Comparison of ENCODE assay signal across 22 cellular contexts in genomic region chr3:125479091-125479490, GRCh38. TPM values are rescaled to one million over a fixed set of nuclear protein-coding genes. Genes with fewer than 3 reads are reported as not detected.
DNase-seq lines count a peak whose midpoint lies in the region; ATAC-seq, FAIRE-seq and TF ChIP-seq lines count a peak whose summit lies in the region.
"Had no signal": no experiment of that assay in that cellular context is flagged by ENCODE, and none has a peak within 500 bp of the region (broad histone marks: within the 10 kb centered on the region; RNA-seq: fewer than 3 reads in every experiment).

No MANE protein-coding gene starts in this region.

- no peak overlapping the region for H3K4ac ChIP-seq in IMR-90 (ENCODE audit: low read depth, low read length)

- H3K4me3 ChIP-seq in IMR-90 (ENCODE audit: insufficient read depth, low read depth, low read length) (no peak overlapping the region), choroid plexus epithelial cell (ENCODE audit: low read depth, low read length) (no peak overlapping the region), osteoblast (ENCODE audit: insufficient read depth, low read length) (no peak overlapping the region)
- H3K4me3 ChIP-seq: A549 had no signal

- H3K18ac ChIP-seq in IMR-90 (ENCODE audit: low read depth, low read length): no peak overlapping the region

- FAIRE-seq in GM12891 (lab: Jason Lieb, UNC): no peak
- FAIRE-seq: A549, G401.6, GM18507 had no signal

- BruUV-seq in IMR-90 (replicated peaks; lab: Mats Ljungman, UMichigan): no TSS peak

- peaks cover 3% of the 10 kb centered on the region; the same call in 1 of the 2 replicates for H3K9me1 ChIP-seq in IMR-90 (ENCODE audit: insufficient read depth, low read length)

- peaks cover 19 to 29% of the 10 kb centered on the region in 2 experiments for H3K79me1 ChIP-seq in IMR-90 (ENCODE audit: low read depth in 1 of 2, low read length in 2 of 2)

- H2BK120ac ChIP-seq in IMR-90 (ENCODE audit: low read depth, low read length): no peak overlapping the region

- no peak for ATAC-seq in IMR-90 (ENCODE audit: low read depth)
- ATAC-seq: A549, Panc1 had no signal

- DNase-seq in EH (ENCODE audit: low read depth): peak; percentile 66
- peak; percentile 34 for DNase-seq in IMR-90
- DNase-seq in choroid plexus epithelial cell (ENCODE audit: low read depth): peak; percentile 3
- no peak for DNase-seq in osteoblast (ENCODE audit: insufficient read length, low spot score, missing footprints)
- DNase-seq in RPMI8226: no peak
- DNase-seq in activated CD4-positive, CD25-positive, alpha-beta regulatory T cell (lab: John Stamatoyannopoulos, UW): no peak
- DNase-seq in NCI-H526 (lab: John Stamatoyannopoulos, UW): no peak
- DNase-seq in GM12891 (ENCODE audit: insufficient read length, low spot score): no peak
- DNase-seq: BE2C, DMS 273 treated with DMSO at 0.1 percent for 48 hours, DMS79 treated with DMSO at 0.1 percent for 48 hours, Kasumi-1, NCI-H1092, NCI-H1436 treated with DMSO at 0.1 percent for 48 hours, NCI-H1930, NCI-H345, NCI-H524, NCI-H82 had no signal

- TF ChIP-seq RAD21 in IMR-90 (IDR thresholded peaks at IDR 0.05; ENCODE audit: low read length): no peak

- H3K27ac ChIP-seq in IMR-90 (ENCODE audit: insufficient read depth, low read length): no peak overlapping the region
- H3K27ac ChIP-seq in osteoblast (ENCODE audit: low read depth, low read length): peak overlapping the region; percentile 64
- H3K27ac ChIP-seq: A549 had no signal

- no peak overlapping the region for H2BK15ac ChIP-seq in IMR-90 (ENCODE audit: low read depth, low read length)

- H3K27me3 ChIP-seq in IMR-90 (ENCODE audit: control insufficient read depth, insufficient read depth, low read length) (no peaks in the 10 kb centered on the region), osteoblast (ENCODE audit: insufficient read depth, low read length) (no peaks in the 10 kb centered on the region)
- H3K27me3 ChIP-seq: BE2C had no signal

- in situ Hi-C loops in IMR-90 (cut with MboI; ENCODE audit: low sequenced_read_pairs): no loop called here

- POLR2A ChIA-PET in IMR-90 (lab: Charles Lee; ENCODE audit: unreplicated experiment): no interaction called here

- no CpG with 5 or more reads among the region's 4 CpGs for WGBS in IMR-90 (ENCODE audit: extremely low coverage in 2 of 2, insufficient read length in 1 of 2), 2 experiments

- intact Hi-C loops in IMR-90 (cut with micrococcal nuclease): no loop called here

- H2AFZ ChIP-seq in IMR-90 (replicated peaks; ENCODE audit: low read length, poor library complexity) (no peak overlapping the region), osteoblast (ENCODE audit: low read length) (no peak overlapping the region)

- H3K9me3 ChIP-seq in IMR-90 (ENCODE audit: control insufficient read depth, insufficient read depth, low read length): no peaks in the 10 kb centered on the region
- H3K9me3 ChIP-seq in osteoblast (ENCODE audit: low read depth, low read length): no peaks in the 10 kb centered on the region
- H3K9me3 ChIP-seq: A549, BE2C had no signal

- no peak overlapping the region for H4K5ac ChIP-seq in IMR-90 (ENCODE audit: low read depth, low read length)

- H2BK5ac ChIP-seq in IMR-90 (ENCODE audit: low read depth, low read length, poor library complexity, severe bottlenecking): no peak overlapping the region

- TF ChIP-seq CTCF in IMR-90 (conservative IDR thresholded peaks at IDR 0.05; ENCODE audit: low read depth, low read length) (no peak), choroid plexus epithelial cell (conservative IDR thresholded peaks at IDR 0.05; ENCODE audit: low read depth, low read length) (no peak), osteoblast (IDR thresholded peaks at IDR 0.05; ENCODE audit: extremely low read depth, low read depth, low read length) (no peak)

- no peak overlapping the region for H2AK9ac ChIP-seq in IMR-90 (replicated peaks; ENCODE audit: low read depth, low read length, poor library complexity)

- H4K20me1 ChIP-seq in IMR-90 (ENCODE audit: insufficient read depth, low read length) (no peaks in the 10 kb centered on the region; the same call in 1 of the 2 replicates), osteoblast (ENCODE audit: insufficient read depth, low read length) (no peaks in the 10 kb centered on the region)

- dilution Hi-C loops in IMR-90 (cut with HindIII; ENCODE audit: low sequenced_read_pairs, unreplicated experiment): no loop called here

- no peak overlapping the region for H3K9ac ChIP-seq in IMR-90 (ENCODE audit: low read depth, low read length)

- no peak overlapping the region for H4K8ac ChIP-seq in IMR-90 (ENCODE audit: low read depth in 2 of 2, low read length in 2 of 2)

- no peak overlapping the region for H3K4me2 ChIP-seq in IMR-90 (ENCODE audit: low read depth, low read length)
- peak overlapping the region; percentile 58 for H3K4me2 ChIP-seq in osteoblast (ENCODE audit: insufficient read depth, low read length)
- H3K4me2 ChIP-seq: A549 had no signal

- H2BK20ac ChIP-seq in IMR-90 (ENCODE audit: low read depth, low read length): no peak overlapping the region

- peaks cover 9% of the 10 kb centered on the region for H3K79me2 ChIP-seq in osteoblast (ENCODE audit: insufficient read depth, low read length)

- no peak overlapping the region for H3K56ac ChIP-seq in IMR-90 (ENCODE audit: extremely low read depth, insufficient read depth, low read length)

- H4K91ac ChIP-seq in IMR-90 (ENCODE audit: insufficient read depth, low read depth, low read length): no peak overlapping the region

- H3K36me3 ChIP-seq in IMR-90 (ENCODE audit: control insufficient read depth, insufficient read depth, low read length) (peaks cover 19% of the 10 kb centered on the region), osteoblast (ENCODE audit: insufficient read depth, low read length) (peaks cover 21% of the 10 kb centered on the region)

- no peak for TF ChIP-seq POLR2A in IMR-90 (IDR thresholded peaks at IDR 0.05; ENCODE audit: low read depth, low read length)
- TF ChIP-seq POLR2A in GM12891 (IDR thresholded peaks at IDR 0.05; ENCODE audit: low read depth, low read length): no peak

- H3K4me1 ChIP-seq in IMR-90 (ENCODE audit: control insufficient read depth, insufficient read depth, low read length) (peaks cover 2% of the 10 kb centered on the region; the same call in 1 of the 2 replicates), osteoblast (ENCODE audit: insufficient read depth, low read length) (peaks cover 39% of the 10 kb centered on the region)
- H3K4me1 ChIP-seq: A549, BE2C had no signal

- H3K14ac ChIP-seq in IMR-90 (replicated peaks; ENCODE audit: low read depth, low read length): no peak overlapping the region

- CTCF ChIA-PET in IMR-90 (lab: Yijun Ruan, JAX): no interaction called here

- no peak overlapping the region for H3K23ac ChIP-seq in IMR-90 (ENCODE audit: low read depth, low read length)

- no peak overlapping the region for H2AK5ac ChIP-seq in IMR-90 (ENCODE audit: low read depth, low read length)

TF ChIP-seq in IMR-90, 13 proteins besides CTCF, POLR2A, EP300 and RAD21 (continues in another document):
- TF ChIP-seq MAFK (IDR thresholded peaks at IDR 0.05; ENCODE audit: low read depth, low read length): no peak
- TF ChIP-seq CHD1 (IDR thresholded peaks at IDR 0.05; ENCODE audit: low read depth, low read length): no peak
- no peak for TF ChIP-seq USF2 (IDR thresholded peaks at IDR 0.05; ENCODE audit: low read depth, low read length)
- no peak for TF ChIP-seq NFE2L2 (IDR thresholded peaks at IDR 0.05; ENCODE audit: low read depth, low read length)
- no peak for TF ChIP-seq MAZ (IDR thresholded peaks at IDR 0.05; ENCODE audit: borderline replicate concordance, low read depth, low read length)
- no peak for TF ChIP-seq RCOR1 (IDR thresholded peaks at IDR 0.05; ENCODE audit: insufficient replicate concordance, low read length)
- no peak for TF ChIP-seq SMC3 (IDR thresholded peaks at IDR 0.05; ENCODE audit: low read depth, low read length)
- no peak for TF ChIP-seq MXI1 (IDR thresholded peaks at IDR 0.05; ENCODE audit: borderline replicate concordance, low read depth, low read length)
- TF ChIP-seq BHLHE40 (IDR thresholded peaks at IDR 0.05; ENCODE audit: low read depth, low read length): no peak
- no peak for TF ChIP-seq FOS (IDR thresholded peaks at IDR 0.05; ENCODE audit: low read depth, low read length)

TF ChIP-seq in GM12891, 5 proteins besides CTCF, POLR2A, EP300 and RAD21:
- TF ChIP-seq POU2F2 (IDR thresholded peaks at IDR 0.05; ENCODE audit: low read depth, low read length) (no peak), SPI1 (IDR thresholded peaks at IDR 0.05; ENCODE audit: low read depth, low read length) (no peak), PAX5 (IDR thresholded peaks at IDR 0.05; ENCODE audit: insufficient read depth, low read length, severe bottlenecking) (no peak), POLR2AphosphoS5 (IDR thresholded peaks at IDR 0.05; ENCODE audit: low read depth, low read length) (no peak), TAF1 (IDR thresholded peaks at IDR 0.05; ENCODE audit: low read depth, low read length) (no peak)

RNA-seq across cellular contexts. Expression of gene SNX4, which starts 40.9 kb away (rescaled TPM):
- total RNA-seq in IMR-90 (2012; rRNA removed) (25.6 and 42.2 TPM in 2 replicates), osteoblast (34.5 and 36.2 TPM in 2 replicates)
- polyA plus RNA-seq in IMR-90 (2012; rRNA removed): 8.3 and 10.7 TPM in 2 replicates
- 2.9 and 5.7 TPM in 2 replicates for polyA plus RNA-seq in IMR-90 (2012; cell fraction: cytosol; rRNA removed)
- 3.3 and 7.3 TPM in 2 replicates for polyA plus RNA-seq in IMR-90 (2012; cell fraction: nucleus; rRNA removed; ENCODE audit: low replicate concordance)
- polyA plus RNA-seq in GM12891 (2012; ENCODE audit: low read depth, missing spikeins): 52.4 TPM

Comparison
In these comparisons a context has a peak if more than half of its experiments do, and no peak if none do; other contexts are left out.
1. DNase-seq: peak in EH (single experiment), IMR-90 (single experiment) and choroid plexus epithelial cell (single experiment); none in osteoblast (single experiment), RPMI8226 (single experiment), activated CD4-positive, CD25-positive, alpha-beta regulatory T cell (0 of 4), NCI-H526 (0 of 2) and GM12891 (single experiment).